In genomic region chr12:92469837-92470236, GRCh38 we compare ENCODE assay signal across 13 cellular contexts.
DNase-seq lines count a peak whose midpoint lies in the region; ATAC-seq, FAIRE-seq and TF ChIP-seq lines count a peak whose summit lies in the region.
"Had no signal": no experiment of that assay in that cellular context is flagged by ENCODE, and none has a peak within 500 bp of the region (broad histone marks: within the 10 kb centered on the region; RNA-seq: fewer than 3 reads in every experiment).

No MANE protein-coding gene starts in this region.

- H3K79me2 ChIP-seq in SU-DHL-6 (ENCODE audit: insufficient read depth, low read length) (peaks cover 19% of the 10 kb centered on the region), parathyroid adenoma (no peaks in the 10 kb centered on the region)

- no peaks in the 10 kb centered on the region for H3K36me3 ChIP-seq in SU-DHL-6 (ENCODE audit: low read length)
- H3K36me3 ChIP-seq in parathyroid adenoma (ENCODE audit: control insufficient read depth, insufficient read depth, low read length) = no peaks in the 10 kb centered on the region

- H2AFZ ChIP-seq in SU-DHL-6 (ENCODE audit: low read depth, low read length, severe bottlenecking) (peak overlapping the region; percentile 31), parathyroid adenoma (peak overlapping the region; percentile 72)

- peaks cover 45% of the 10 kb centered on the region for H3K4me1 ChIP-seq in parathyroid adenoma

- H3K9me2 ChIP-seq in SU-DHL-6 (replicated peaks; ENCODE audit: insufficient read depth, low read length) = no peaks in the 10 kb centered on the region

- H3K9ac ChIP-seq in SU-DHL-6 (ENCODE audit: low read length) (peak overlapping the region; percentile 52), parathyroid adenoma (no peak overlapping the region)

- ATAC-seq in Right ventricle myocardium inferior (peak; percentile 87), GM21576 (IDR thresholded peaks at IDR 0.05; ENCODE audit: unreplicated experiment) (no peak)

- no peaks in the 10 kb centered on the region for H4K20me1 ChIP-seq in SU-DHL-6 (ENCODE audit: low read depth, low read length)

- H3K27ac ChIP-seq in SU-DHL-6 (ENCODE audit: low read depth, low read length) = peak overlapping the region; percentile 99
- peak overlapping the region; percentile 6 for H3K27ac ChIP-seq in parathyroid adenoma
- H3K27ac ChIP-seq: VCaP had no signal

- peak; percentile 80 for FAIRE-seq in GM12891 (lab: Jason Lieb, UNC)
- FAIRE-seq: endometrium had no signal

- H3F3A ChIP-seq in SU-DHL-6 (ENCODE audit: insufficient read depth) = peaks cover 67% of the 10 kb centered on the region

- DNase-seq in GM12891 (ENCODE audit: insufficient read length, low spot score) (no peak), Right ventricle myocardium inferior (ENCODE audit: missing footprints) (no peak), NCI-H446 (lab: John Stamatoyannopoulos, UW) (no peak), cerebellar nuclear complex (lab: John Stamatoyannopoulos, UW) (no peak), NCI-H128 (lab: John Stamatoyannopoulos, UW; ENCODE audit: unreplicated experiment) (no peak)
- DNase-seq: activated naive CD8-positive, alpha-beta T cell treated with anti-CD3 and anti-CD28 coated beads, Interleukin-2, amount 10 ng/mL, durations not matched to agents 7 days and 5 days; NCI-H2107; occipital lobe had no signal

- no peak for TF ChIP-seq CTCF in SU-DHL-6 (IDR thresholded peaks at IDR 0.05; ENCODE audit: insufficient read depth, low read length, poor library complexity, severe bottlenecking)
- TF ChIP-seq CTCF in parathyroid adenoma (IDR thresholded peaks at IDR 0.05) = no peak

- no peak overlapping the region for H3K4me3 ChIP-seq in SU-DHL-6 (ENCODE audit: insufficient read depth, low read length, poor library complexity, severe bottlenecking)
- no peak overlapping the region for H3K4me3 ChIP-seq in parathyroid adenoma (ENCODE audit: low read depth, low read length)

- H3K27me3 ChIP-seq in SU-DHL-6 (ENCODE audit: low read length) (no peaks in the 10 kb centered on the region), parathyroid adenoma (ENCODE audit: control insufficient read depth, insufficient read depth, low read length) (no peaks in the 10 kb centered on the region)

- H3K9me3 ChIP-seq in SU-DHL-6 (ENCODE audit: insufficient read depth, low read length) = no peaks in the 10 kb centered on the region
- H3K9me3 ChIP-seq in parathyroid adenoma (ENCODE audit: control insufficient read depth, low read length) = no peaks in the 10 kb centered on the region

- TF ChIP-seq POLR2A in GM12891 (IDR thresholded peaks at IDR 0.05; ENCODE audit: low read depth, low read length) = 0 out of 2 replicates have a peak, but pooled peaks have one; percentile 26

- peak overlapping the region; percentile 90 for H3K4me2 ChIP-seq in SU-DHL-6 (ENCODE audit: low read depth, low read length, poor library complexity, severe bottlenecking)
- H3K4me2 ChIP-seq in parathyroid adenoma (ENCODE audit: low read length) = no peak overlapping the region

- intact Hi-C loops in Right ventricle myocardium inferior (cut with DNase I) = no loop called here

TF ChIP-seq in GM12891, 5 proteins besides CTCF, POLR2A, EP300 and RAD21:
- no peak for TF ChIP-seq PAX5 (IDR thresholded peaks at IDR 0.05; ENCODE audit: insufficient read depth, low read length, severe bottlenecking)
- 0 out of 2 replicates have a peak, but pooled peaks have one; percentile 12 for TF ChIP-seq POU2F2 (IDR thresholded peaks at IDR 0.05; ENCODE audit: low read depth, low read length)
- TF ChIP-seq SPI1 (IDR thresholded peaks at IDR 0.05; ENCODE audit: low read depth, low read length) = no peak
- TF ChIP-seq POLR2AphosphoS5 (IDR thresholded peaks at IDR 0.05; ENCODE audit: low read depth, low read length) = no peak
- TF ChIP-seq TAF1 (IDR thresholded peaks at IDR 0.05; ENCODE audit: low read depth, low read length) = no peak
TF ChIP-seq in GM12891: peak in this region for 1.
